Comparison of ENCODE assay signal across 8 cellular contexts in the genomic region with DNA sequence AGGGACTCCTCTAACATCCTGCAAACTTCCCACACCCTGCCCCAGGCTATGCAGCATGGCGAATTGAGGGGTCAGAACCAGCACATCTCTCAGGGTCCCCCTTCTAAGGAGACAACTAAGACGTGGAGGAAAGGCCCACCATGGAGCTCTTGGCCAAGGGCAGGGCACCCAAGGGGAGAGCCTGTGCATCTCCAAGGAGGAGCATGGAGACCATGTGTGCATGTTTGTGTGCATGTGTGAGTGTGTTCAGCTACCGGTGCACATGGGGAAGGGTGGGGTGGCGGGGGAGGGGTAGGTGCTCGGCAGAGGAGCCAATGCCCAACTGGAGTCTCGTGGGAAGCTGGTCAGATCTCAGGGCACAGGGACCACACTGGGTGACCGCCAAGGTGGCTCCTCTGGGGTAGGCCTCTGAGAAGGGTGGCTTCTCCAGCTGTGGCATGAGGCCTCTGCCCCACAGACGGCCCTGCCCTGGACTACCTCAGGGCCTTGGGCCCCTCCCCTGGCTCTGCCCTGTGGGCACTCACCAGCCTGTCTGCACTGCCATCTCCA.
DNase-seq lines count a peak whose midpoint lies in the region; ATAC-seq, FAIRE-seq and TF ChIP-seq lines count a peak whose summit lies in the region.
"Had no signal": no experiment of that assay in that cellular context is flagged by ENCODE, and none has a peak within 500 bp of the region (broad histone marks: within the 10 kb centered on the region; RNA-seq: fewer than 3 reads in every experiment).

No MANE protein-coding gene starts in this region.

- FAIRE-seq in GM12891 (lab: Jason Lieb, UNC): no peak

- no peaks in the 10 kb centered on the region for H3K36me3 ChIP-seq in trophoblast cell (ENCODE audit: control insufficient read depth in 1 of 2, insufficient read depth in 2 of 2, low read length in 2 of 2)

- H3K79me2 ChIP-seq in trophoblast cell (ENCODE audit: control insufficient read depth, insufficient read depth, low read length, poor library complexity): no peaks in the 10 kb centered on the region

- no CpG with 5 or more reads among the region's 8 CpGs for WGBS in trophoblast cell (ENCODE audit: extremely low coverage, insufficient coverage, insufficient read length)

- no peaks in the 10 kb centered on the region for H3K9me3 ChIP-seq in trophoblast cell (ENCODE audit: insufficient read depth, low read depth, low read length)

- H3K4ac ChIP-seq in trophoblast cell (ENCODE audit: low read depth, low read length): no peak overlapping the region

- peaks cover 0 to 2% of the 10 kb centered on the region in 2 experiments for H3K4me1 ChIP-seq in trophoblast cell (ENCODE audit: control insufficient read depth in 1 of 2, insufficient read depth in 2 of 2, low read length in 2 of 2)

- H2AFZ ChIP-seq in trophoblast cell (ENCODE audit: insufficient read depth, low read length, poor library complexity): no peak overlapping the region

- H3K79me1 ChIP-seq in trophoblast cell (ENCODE audit: low read length): no peaks in the 10 kb centered on the region

- intact Hi-C loops in posterior cingulate gyrus (cut with DNase I): loop anchor here (10.0 kb wide), 1 partner anchor 140 kb away; no protein-coding TSS in a partner anchor

- H3K4me1 Mint-ChIP-seq in activated CD8-positive, alpha-beta T cell treated with anti-CD3 and anti-CD28 coated beads, Interleukin-2, amount 10 ng/mL, durations not matched to agents 7 days and 5 days (ENCODE audit: low read depth): peaks cover 15% of the 10 kb centered on the region

- H3K4me3 ChIP-seq in trophoblast cell (ENCODE audit: low read depth, low read length): no peak overlapping the region
- H3K4me3 ChIP-seq: SK-N-MC had no signal

- H3K14ac ChIP-seq in trophoblast cell (ENCODE audit: low read length): no peak overlapping the region

- no peak overlapping the region for H2AK5ac ChIP-seq in trophoblast cell (ENCODE audit: low read length)

- no peak overlapping the region for H2BK5ac ChIP-seq in trophoblast cell (ENCODE audit: low read depth, low read length, poor library complexity)

- H2BK120ac ChIP-seq in trophoblast cell (ENCODE audit: insufficient read depth, low read length, poor library complexity): no peak overlapping the region

- no peak overlapping the region for H3K18ac ChIP-seq in trophoblast cell (ENCODE audit: low read length)

- H2BK12ac ChIP-seq in trophoblast cell (ENCODE audit: low read length): no peak overlapping the region

- POLR2A ChIA-PET in activated CD8-positive, alpha-beta T cell treated with anti-CD3 and anti-CD28 coated beads, Interleukin-2, amount 10 ng/mL, durations not matched to agents 7 days and 5 days (lab: Charles Lee): no interaction called here

- H3K9me3 Mint-ChIP-seq in activated CD8-positive, alpha-beta T cell treated with anti-CD3 and anti-CD28 coated beads, Interleukin-2, amount 10 ng/mL, durations not matched to agents 7 days and 5 days (ENCODE audit: insufficient read depth): no peaks in the 10 kb centered on the region

- no peak overlapping the region for H4K91ac ChIP-seq in trophoblast cell (ENCODE audit: low read depth, low read length)

- H3K27me3 Mint-ChIP-seq in activated CD8-positive, alpha-beta T cell treated with anti-CD3 and anti-CD28 coated beads, Interleukin-2, amount 10 ng/mL, durations not matched to agents 7 days and 5 days (ENCODE audit: low read depth): no peaks in the 10 kb centered on the region

- DNase-seq in GM12891 (ENCODE audit: insufficient read length, low spot score): peak; percentile 11
- no peak for DNase-seq in activated CD8-positive, alpha-beta T cell treated with anti-CD3 and anti-CD28 coated beads, Interleukin-2, amount 10 ng/mL, durations not matched to agents 7 days and 5 days
- DNase-seq in posterior cingulate gyrus: peak in 6 of 10 donors; percentile 4 to 77 (median 32)
- no peak for DNase-seq in HK-2 (ENCODE audit: unreplicated experiment)
- DNase-seq in trophoblast cell: no peak

- no peak overlapping the region for H3K27ac ChIP-seq in trophoblast cell (ENCODE audit: low read depth, low read length)
- H3K27ac ChIP-seq: SK-N-MC had no signal

- peak; percentile 3 for ATAC-seq in GM21360 (IDR thresholded peaks at IDR 0.05; ENCODE audit: unreplicated experiment)
- ATAC-seq in activated CD8-positive, alpha-beta T cell treated with anti-CD3 and anti-CD28 coated beads, Interleukin-2, amount 10 ng/mL, durations not matched to agents 7 days and 5 days: peak; percentile 4
- no peak for ATAC-seq in GM21390 (IDR thresholded peaks at IDR 0.05; ENCODE audit: unreplicated experiment)

- H4K8ac ChIP-seq in trophoblast cell (ENCODE audit: low read depth, low read length): no peak overlapping the region

- CTCF ChIA-PET in activated CD8-positive, alpha-beta T cell treated with anti-CD3 and anti-CD28 coated beads, Interleukin-2, amount 10 ng/mL, durations not matched to agents 7 days and 5 days (lab: Charles Lee): interaction anchor here (0.7 to 5.7 kb wide), 37 partner anchors 9 to 421 kb away, joined by 3 to 45 read pairs (median 5); partner anchors contain the start of genes BMS1 and CSGALNACT2

- H4K12ac ChIP-seq in trophoblast cell (ENCODE audit: low read depth, low read length): no peak overlapping the region

- H3K4me2 ChIP-seq in trophoblast cell (ENCODE audit: low read length): no peak overlapping the region

- no peaks in the 10 kb centered on the region for H3K36me3 Mint-ChIP-seq in activated CD8-positive, alpha-beta T cell treated with anti-CD3 and anti-CD28 coated beads, Interleukin-2, amount 10 ng/mL, durations not matched to agents 7 days and 5 days (ENCODE audit: low read depth)

- H3K27me3 ChIP-seq in trophoblast cell (ENCODE audit: insufficient read depth, low read length): no peaks in the 10 kb centered on the region

- H3K4me3 Mint-ChIP-seq in activated CD8-positive, alpha-beta T cell treated with anti-CD3 and anti-CD28 coated beads, Interleukin-2, amount 10 ng/mL, durations not matched to agents 7 days and 5 days: no peak overlapping the region

- no peak for TF ChIP-seq POLR2A in GM12891 (IDR thresholded peaks at IDR 0.05; ENCODE audit: low read depth, low read length)

- no peak overlapping the region for H3K27ac Mint-ChIP-seq in activated CD8-positive, alpha-beta T cell treated with anti-CD3 and anti-CD28 coated beads, Interleukin-2, amount 10 ng/mL, durations not matched to agents 7 days and 5 days

- H3K23ac ChIP-seq in trophoblast cell (ENCODE audit: low read length): no peak overlapping the region

- H3K9ac ChIP-seq in trophoblast cell (ENCODE audit: low read length): no peak overlapping the region

TF ChIP-seq in GM12891, 5 proteins besides CTCF, POLR2A, EP300 and RAD21:
- TF ChIP-seq POLR2AphosphoS5 (IDR thresholded peaks at IDR 0.05; ENCODE audit: low read depth, low read length) (no peak), PAX5 (IDR thresholded peaks at IDR 0.05; ENCODE audit: insufficient read depth, low read length, severe bottlenecking) (no peak), POU2F2 (IDR thresholded peaks at IDR 0.05; ENCODE audit: low read depth, low read length) (no peak), SPI1 (IDR thresholded peaks at IDR 0.05; ENCODE audit: low read depth, low read length) (no peak), TAF1 (IDR thresholded peaks at IDR 0.05; ENCODE audit: low read depth, low read length) (no peak)

Comparison
In these comparisons a context has a peak if more than half of its experiments do, and no peak if none do; other contexts are left out.
1. DNase-seq: peak in GM12891 (single experiment) and posterior cingulate gyrus (6 of 10); none in activated CD8-positive, alpha-beta T cell treated with anti-CD3 and anti-CD28 coated beads, Interleukin-2, amount 10 ng/mL, durations not matched to agents 7 days and 5 days (single experiment), HK-2 (single experiment) and trophoblast cell (0 of 2).